Comparison of ENCODE assay signal across 17 cellular contexts in genomic region chr17:2251098-2251497, GRCh38. TPM values are rescaled to one million over a fixed set of nuclear protein-coding genes. Genes with fewer than 3 reads are reported as not detected.
DNase-seq lines count a peak whose midpoint lies in the region; ATAC-seq and TF ChIP-seq lines count a peak whose summit lies in the region.
"Had no signal": no experiment of that assay in that cellular context is flagged by ENCODE, and none has a peak within 500 bp of the region (broad histone marks: within the 10 kb centered on the region; RNA-seq: fewer than 3 reads in every experiment).

No MANE protein-coding gene starts in this region.

- H3K4me1 Mint-ChIP-seq in activated naive CD4-positive, alpha-beta T cell treated with anti-CD3 and anti-CD28 coated beads, Interleukin-2, amount 10 ng/mL, durations not matched to agents 7 days and 5 days = peaks cover 90% of the 10 kb centered on the region
- H3K4me1 Mint-ChIP-seq in chondrocyte (ENCODE audit: low read depth) (peaks cover 31% of the 10 kb centered on the region), type B pancreatic cell (ENCODE audit: unreplicated experiment) (no peaks in the 10 kb centered on the region)

- peak overlapping the region; percentile 83 for H3K27ac Mint-ChIP-seq in activated naive CD4-positive, alpha-beta T cell treated with anti-CD3 and anti-CD28 coated beads, Interleukin-2, amount 10 ng/mL, durations not matched to agents 7 days and 5 days
- H3K27ac Mint-ChIP-seq in chondrocyte (ENCODE audit: unreplicated experiment) = peak overlapping the region; percentile 90
- H3K27ac Mint-ChIP-seq in type B pancreatic cell = no peak overlapping the region

- no peak for DNase-seq in activated naive CD4-positive, alpha-beta T cell treated with anti-CD3 and anti-CD28 coated beads, Interleukin-2, amount 10 ng/mL, durations not matched to agents 7 days and 5 days
- no peak for DNase-seq in activated naive CD4-positive, alpha-beta T cell (lab: John Stamatoyannopoulos, UW)
- DNase-seq in chondrocyte (ENCODE audit: low spot score) (no peak), type B pancreatic cell (ENCODE audit: extremely low spot score, unreplicated experiment) (no peak), SHP77 (lab: John Stamatoyannopoulos, UW) (no peak), left ventricle myocardium inferior (no peak)
- DNase-seq: Caco-2; effector CD4-positive, alpha-beta T cell; esophagus squamous epithelium; H7; MM.1S; NCI-H1930; NCI-H446 treated with DMSO at 0.1 percent for 48 hours; pancreas had no signal

- H3K4me1 ChIP-seq in left ventricle myocardium inferior = peaks cover 5% of the 10 kb centered on the region
- H3K4me1 ChIP-seq: Caco-2, esophagus squamous epithelium had no signal

- no peaks in the 10 kb centered on the region for H3K27me3 Mint-ChIP-seq in activated naive CD4-positive, alpha-beta T cell treated with anti-CD3 and anti-CD28 coated beads, Interleukin-2, amount 10 ng/mL, durations not matched to agents 7 days and 5 days
- no peaks in the 10 kb centered on the region for H3K27me3 Mint-ChIP-seq in chondrocyte (ENCODE audit: low read depth)
- no peaks in the 10 kb centered on the region for H3K27me3 Mint-ChIP-seq in type B pancreatic cell
- H3K27me3 Mint-ChIP-seq: IgD-negative memory B cell had no signal

- H3K4me3 Mint-ChIP-seq in activated naive CD4-positive, alpha-beta T cell treated with anti-CD3 and anti-CD28 coated beads, Interleukin-2, amount 10 ng/mL, durations not matched to agents 7 days and 5 days = no peak overlapping the region
- no peak overlapping the region for H3K4me3 Mint-ChIP-seq in chondrocyte (ENCODE audit: unreplicated experiment)
- no peak overlapping the region for H3K4me3 Mint-ChIP-seq in type B pancreatic cell
- H3K4me3 Mint-ChIP-seq: IgD-negative memory B cell had no signal

- intact Hi-C loops in left ventricle myocardium inferior (cut with micrococcal nuclease) = no loop called here

- no peak for TF ChIP-seq CTCF in chondrocyte (IDR thresholded peaks at IDR 0.05)
- TF ChIP-seq CTCF in type B pancreatic cell (conservative IDR thresholded peaks at IDR 0.05) = no peak
- no peak for TF ChIP-seq CTCF in left ventricle myocardium inferior (IDR thresholded peaks at IDR 0.05; ENCODE audit: borderline replicate concordance)

- H3K36me3 ChIP-seq in left ventricle myocardium inferior = peaks cover 27% of the 10 kb centered on the region

- ATAC-seq in SK-N-SH treated with all-trans-retinoic acid at 6 μM for 48 hours = peak; percentile 54
- ATAC-seq: pancreas, sciatic nerve had no signal

- no peak overlapping the region for H3K4me3 ChIP-seq in left ventricle myocardium inferior
- H3K4me3 ChIP-seq: esophagus squamous epithelium, pancreas had no signal

- no peaks in the 10 kb centered on the region for H3K9me3 ChIP-seq in left ventricle myocardium inferior (replicated peaks)
- H3K9me3 ChIP-seq: Caco-2, esophagus squamous epithelium, pancreas had no signal

- CTCF ChIA-PET in activated naive CD4-positive, alpha-beta T cell treated with anti-CD3 and anti-CD28 coated beads, Interleukin-2, amount 10 ng/mL, durations not matched to agents 7 days and 5 days (lab: Charles Lee) = interaction anchor here (0.9 to 4.1 kb wide), 4 partner anchors 9 to 193 kb away, joined by 3 to 18 read pairs (median 4); no protein-coding TSS in a partner anchor

- H3K27ac ChIP-seq in left ventricle myocardium inferior (replicated peaks) = no peak overlapping the region
- H3K27ac ChIP-seq: esophagus squamous epithelium, pancreas had no signal

- H3K9me3 Mint-ChIP-seq in activated naive CD4-positive, alpha-beta T cell treated with anti-CD3 and anti-CD28 coated beads, Interleukin-2, amount 10 ng/mL, durations not matched to agents 7 days and 5 days = peaks cover 2% of the 10 kb centered on the region
- H3K9me3 Mint-ChIP-seq in chondrocyte (ENCODE audit: low read depth) (no peaks in the 10 kb centered on the region), type B pancreatic cell (no peaks in the 10 kb centered on the region)
- H3K9me3 Mint-ChIP-seq: IgD-negative memory B cell had no signal

- no peaks in the 10 kb centered on the region for H3K27me3 ChIP-seq in left ventricle myocardium inferior (ENCODE audit: low read depth)
- H3K27me3 ChIP-seq: esophagus squamous epithelium, pancreas had no signal

- peaks cover 72% of the 10 kb centered on the region for H3K36me3 Mint-ChIP-seq in activated naive CD4-positive, alpha-beta T cell treated with anti-CD3 and anti-CD28 coated beads, Interleukin-2, amount 10 ng/mL, durations not matched to agents 7 days and 5 days
- H3K36me3 Mint-ChIP-seq in chondrocyte (ENCODE audit: low read depth) (peaks cover 6% of the 10 kb centered on the region), type B pancreatic cell (peaks cover 41% of the 10 kb centered on the region)

TF ChIP-seq in SK-N-SH treated with all-trans-retinoic acid at 6 μM for 48 hours, 23 proteins besides CTCF, POLR2A, EP300 and RAD21:
- TF ChIP-seq ESRRG (CRISPR knock-in tag; IDR thresholded peaks at IDR 0.05) (no peak), ZFP30 (CRISPR knock-in tag; IDR thresholded peaks at IDR 0.05) (no peak), TSHZ2 (CRISPR knock-in tag; IDR thresholded peaks at IDR 0.05) (no peak), ISL1 (CRISPR knock-in tag; IDR thresholded peaks at IDR 0.05) (peak; percentile 68)

RNA-seq across cellular contexts. Expression of gene SMG6, which starts 52.5 kb away (rescaled TPM):
- total RNA-seq in chondrocyte (28.7 to 33.6 TPM (median 30.1 TPM) in 3 replicates), type B pancreatic cell (ENCODE audit: low replicate concordance) (30.3 and 39.0 TPM in 2 replicates), left ventricle myocardium inferior (22.1 TPM)

RNA-seq across cellular contexts. Expression of gene SRR, which starts 52.7 kb away (rescaled TPM):
- total RNA-seq in chondrocyte (14.7 to 16.5 TPM (median 14.7 TPM) in 3 replicates), type B pancreatic cell (ENCODE audit: low replicate concordance) (10.8 and 14.4 TPM in 2 replicates), left ventricle myocardium inferior (8.2 TPM)
